ENCODE assay signal across 11 cellular contexts in genomic region chr1:228898582-228898992, GRCh38.
DNase-seq lines count a peak whose midpoint lies in the region; ATAC-seq and TF ChIP-seq lines count a peak whose summit lies in the region.
"Had no signal": no experiment of that assay in that cellular context is flagged by ENCODE, and none has a peak within 500 bp of the region (broad histone marks: within the 10 kb centered on the region; RNA-seq: fewer than 3 reads in every experiment).

No MANE protein-coding gene starts in this region.

- no peak overlapping the region for H2AFZ ChIP-seq in mammary epithelial cell (ENCODE audit: low read depth, low read length)

- no peak overlapping the region for H3K4me3 ChIP-seq in mammary epithelial cell (replicated peaks in 1 of 3; ENCODE audit: insufficient read depth in 1 of 3, low read depth in 2 of 3, low read length in 3 of 3)

- H3K9ac ChIP-seq in mammary epithelial cell (ENCODE audit: insufficient read depth, low read length): no peak overlapping the region

- no peaks in the 10 kb centered on the region for H3K79me2 ChIP-seq in mammary epithelial cell (ENCODE audit: insufficient read depth, low read length)

- in situ Hi-C loops in mammary epithelial cell (cut with MboI; ENCODE audit: low sequenced_read_pairs in 2 of 2): no loop called here

- H3K27ac ChIP-seq in mammary epithelial cell (ENCODE audit: insufficient read depth, low read depth, low read length): no peak overlapping the region

- WGBS in mammary epithelial cell (ENCODE audit: low coverage, missing lambda C conversion rate): 7% methylated on average over 1 of the region's 8 CpGs

- CTCF ChIA-PET in activated B cell treated with CpG ODN at 0.5 μM for 24 hours (lab: Charles Lee): no interaction called here
- CTCF ChIA-PET in mammary epithelial cell (lab: Charles Lee; ENCODE audit: low non-redundant PET): no interaction called here

- TF ChIP-seq CTCF in activated B cell treated with CpG ODN at 0.5 μM for 24 hours (IDR thresholded peaks at IDR 0.05): no peak
- TF ChIP-seq CTCF in HFFc6 (IDR thresholded peaks at IDR 0.05): no peak
- no peak for TF ChIP-seq CTCF in mammary epithelial cell (conservative IDR thresholded peaks at IDR 0.05 in 1 of 2, IDR thresholded peaks at IDR 0.05 in 1 of 2; ENCODE audit: extremely low read depth in 1 of 2, insufficient read depth in 1 of 2, low read depth in 1 of 2, low read length in 2 of 2)

- no peak overlapping the region for H3K4me2 ChIP-seq in mammary epithelial cell (ENCODE audit: insufficient read depth, low read depth, low read length)

- H3K27me3 Mint-ChIP-seq in activated B cell treated with CpG ODN at 0.5 μM for 24 hours: no peaks in the 10 kb centered on the region
- no peaks in the 10 kb centered on the region; the same call in none of the 2 replicates for H3K27me3 Mint-ChIP-seq in HFFc6 (ENCODE audit: insufficient read depth)

- no peaks in the 10 kb centered on the region for H3K36me3 Mint-ChIP-seq in activated B cell treated with CpG ODN at 0.5 μM for 24 hours (ENCODE audit: low read depth)
- H3K36me3 Mint-ChIP-seq in HFFc6 (ENCODE audit: low read depth): peaks cover 5% of the 10 kb centered on the region

- no peak overlapping the region for H3K4me3 Mint-ChIP-seq in activated B cell treated with CpG ODN at 0.5 μM for 24 hours
- no peak overlapping the region for H3K4me3 Mint-ChIP-seq in HFFc6

- peaks cover 15% of the 10 kb centered on the region for H3K27me3 ChIP-seq in mammary epithelial cell (ENCODE audit: insufficient read depth, low read length)

- peaks cover 6% of the 10 kb centered on the region for H3K4me1 ChIP-seq in mammary epithelial cell (ENCODE audit: insufficient read depth, low read length)

- POLR2A ChIA-PET in activated B cell treated with CpG ODN at 0.5 μM for 24 hours (lab: Charles Lee): no interaction called here

- DNase-seq in GDM1 (lab: John Stamatoyannopoulos, UW) (peak; percentile 78), activated B cell treated with CpG ODN at 0.5 μM for 24 hours (no peak), HFFc6 (no peak), activated gamma-delta T cell treated with Interleukin-2 at 50 U/mL for 16 hours (no peak), DMS153 treated with DMSO at 0.1 percent for 48 hours (lab: John Stamatoyannopoulos, UW; ENCODE audit: unreplicated experiment) (no peak), mammary epithelial cell (no peak)
- DNase-seq: activated CD4-positive, alpha-beta T cell treated with anti-CD3 and anti-CD28 coated beads, Interleukin-2, amount 50 U/mL, for 4 hours; NCI-H82 had no signal

- peaks cover 2% of the 10 kb centered on the region for H4K20me1 ChIP-seq in mammary epithelial cell (ENCODE audit: insufficient read depth, low read length)

- dilution Hi-C loops in mammary epithelial cell (cut with HindIII; ENCODE audit: low sequenced_read_pairs): no loop called here

- intact Hi-C loops in activated B cell treated with CpG ODN at 0.5 μM for 24 hours (cut with micrococcal nuclease): no loop called here
- intact Hi-C loops in mammary epithelial cell (cut with micrococcal nuclease): no loop called here

- BruUV-seq in mammary epithelial cell (replicated peaks; lab: Mats Ljungman, UMichigan): no TSS peak

- no peaks in the 10 kb centered on the region for H3K36me3 ChIP-seq in mammary epithelial cell (ENCODE audit: insufficient read depth, low read length)

- no peak overlapping the region for H3K27ac Mint-ChIP-seq in activated B cell treated with CpG ODN at 0.5 μM for 24 hours
- no peak overlapping the region for H3K27ac Mint-ChIP-seq in HFFc6

- no peaks in the 10 kb centered on the region for H3K9me3 Mint-ChIP-seq in activated B cell treated with CpG ODN at 0.5 μM for 24 hours
- H3K9me3 Mint-ChIP-seq in HFFc6: peaks cover 37% of the 10 kb centered on the region

- no peaks in the 10 kb centered on the region for H3K9me3 ChIP-seq in mammary epithelial cell (replicated peaks; ENCODE audit: insufficient read depth, low read length)

- H3K4me1 Mint-ChIP-seq in activated B cell treated with CpG ODN at 0.5 μM for 24 hours: peaks cover 8% of the 10 kb centered on the region
- peaks cover 11% of the 10 kb centered on the region for H3K4me1 Mint-ChIP-seq in HFFc6 (ENCODE audit: low read depth)

- ATAC-seq in GM21367 (IDR thresholded peaks at IDR 0.05; ENCODE audit: unreplicated experiment): peak; percentile 84
- ATAC-seq in HG03378 (IDR thresholded peaks at IDR 0.05; ENCODE audit: unreplicated experiment): peak; percentile 83
- peak; percentile 71 for ATAC-seq in activated B cell treated with CpG ODN at 0.5 μM for 24 hours (ENCODE audit: low read depth)
- ATAC-seq: left lobe of liver had no signal
